Comparison of ENCODE assay signal across 8 cellular contexts in genomic region chr4:118981839-118982381, GRCh38.
DNase-seq lines count a peak whose midpoint lies in the region; ATAC-seq and TF ChIP-seq lines count a peak whose summit lies in the region.

No MANE protein-coding gene starts in this region.

- BruUV-seq in PC-3 (replicated peaks; lab: Mats Ljungman, UMichigan), result no TSS peak

- H3K36me3 ChIP-seq in PC-3 (ENCODE audit: low read depth, low read length) (no peaks in the 10 kb centered on the region), osteoblast (ENCODE audit: insufficient read depth, low read length) (no peaks in the 10 kb centered on the region), uterus (no peaks in the 10 kb centered on the region)

- no peaks in the 10 kb centered on the region for H3K9me3 Mint-ChIP-seq in activated T-helper 1 cell treated with anti-CD3 and anti-CD28 coated beads, Interleukin-12 subunit alpha, Interleukin-12 subunit beta, Interleukin-2, Interleukin-4 antibody, amounts not matched to agents 30 ng/mL and 10 ng/mL and 1 ng/mL, durations not matched to agents 14 hours and 24 hours and 36 hours

- H3K27me3 Mint-ChIP-seq in activated T-helper 1 cell treated with anti-CD3 and anti-CD28 coated beads, Interleukin-12 subunit alpha, Interleukin-12 subunit beta, Interleukin-2, Interleukin-4 antibody, amounts not matched to agents 30 ng/mL and 10 ng/mL and 1 ng/mL, durations not matched to agents 14 hours and 24 hours and 36 hours (ENCODE audit: insufficient read depth), result peaks cover 4% of the 10 kb centered on the region

- H4K20me1 ChIP-seq in PC-3 (ENCODE audit: low read length) (no peaks in the 10 kb centered on the region), osteoblast (ENCODE audit: insufficient read depth, low read length) (no peaks in the 10 kb centered on the region)

- TF ChIP-seq POLR2A in uterus (IDR thresholded peaks at IDR 0.05), result no peak

- no peaks in the 10 kb centered on the region for H3F3A ChIP-seq in PC-3 (ENCODE audit: low read length, unreplicated experiment)

- no peak overlapping the region for H3K27ac Mint-ChIP-seq in activated T-helper 1 cell treated with anti-CD3 and anti-CD28 coated beads, Interleukin-12 subunit alpha, Interleukin-12 subunit beta, Interleukin-2, Interleukin-4 antibody, amounts not matched to agents 30 ng/mL and 10 ng/mL and 1 ng/mL, durations not matched to agents 14 hours and 24 hours and 36 hours

- DNase-seq in Daoy (ENCODE audit: low read depth), result peak; percentile 58
- DNase-seq in HS-27A (ENCODE audit: low read depth), result peak; percentile 59
- peak; percentile 76 for DNase-seq in PC-3
- DNase-seq in activated T-helper 1 cell treated with anti-CD3 and anti-CD28 coated beads, Interleukin-12 subunit alpha, Interleukin-12 subunit beta, Interleukin-2, Interleukin-4 antibody, amounts not matched to agents 30 ng/mL and 10 ng/mL and 1 ng/mL, durations not matched to agents 14 hours and 24 hours and 36 hours (ENCODE audit: low spot score), result peak; percentile 20
- peak in 1 of 2 donors; percentile 71 for DNase-seq in foreskin keratinocyte
- DNase-seq in osteoblast (ENCODE audit: insufficient read length, low spot score, missing footprints), result peak; percentile 97
- DNase-seq in uterus, result peak; percentile 66 to 81

- H3K4me1 ChIP-seq in PC-3 (ENCODE audit: insufficient read depth, low read length), result peaks cover 9% of the 10 kb centered on the region
- H3K4me1 ChIP-seq in foreskin keratinocyte, result peaks cover 5% of the 10 kb centered on the region
- H3K4me1 ChIP-seq in osteoblast (ENCODE audit: insufficient read depth, low read length), result peaks cover 28% of the 10 kb centered on the region
- peaks cover 0 to 5% of the 10 kb centered on the region in 2 donors for H3K4me1 ChIP-seq in uterus

- no peak overlapping the region for H2AFZ ChIP-seq in PC-3 (ENCODE audit: low read length)
- H2AFZ ChIP-seq in osteoblast (ENCODE audit: low read length), result peak overlapping the region; percentile 16

- H3K4me3 ChIP-seq in PC-3 (ENCODE audit: low read length) (no peak overlapping the region), osteoblast (ENCODE audit: insufficient read depth, low read length) (no peak overlapping the region), uterus (no peak overlapping the region)

- no peaks in the 10 kb centered on the region for H3K4me1 Mint-ChIP-seq in activated T-helper 1 cell treated with anti-CD3 and anti-CD28 coated beads, Interleukin-12 subunit alpha, Interleukin-12 subunit beta, Interleukin-2, Interleukin-4 antibody, amounts not matched to agents 30 ng/mL and 10 ng/mL and 1 ng/mL, durations not matched to agents 14 hours and 24 hours and 36 hours (ENCODE audit: low read depth)

- no peak overlapping the region for H3K27ac ChIP-seq in PC-3 (ENCODE audit: low read length)
- peak overlapping the region; percentile 37 for H3K27ac ChIP-seq in foreskin keratinocyte
- H3K27ac ChIP-seq in osteoblast (ENCODE audit: low read depth, low read length), result peak overlapping the region; percentile 86
- peak overlapping the region; percentile 53 to 98 for H3K27ac ChIP-seq in uterus

- intact Hi-C loops in PC-3 (cut with micrococcal nuclease), result loop anchor here (1.0 to 10.0 kb wide), 3 partner anchors 103 to 510 kb away; no protein-coding TSS in a partner anchor
- intact Hi-C loops in activated T-helper 1 cell treated with anti-CD3 and anti-CD28 coated beads, Interleukin-12 subunit alpha, Interleukin-12 subunit beta, Interleukin-2, Interleukin-4 antibody, amounts not matched to agents 30 ng/mL and 10 ng/mL and 1 ng/mL, durations not matched to agents 14 hours and 24 hours and 36 hours (cut with micrococcal nuclease), result loop anchor here (1.0 to 10.0 kb wide), 5 partner anchors 60 to 646 kb away; partner anchors contain the start of genes PDE5A and USP53
- intact Hi-C loops in uterus (cut with DNase I; ENCODE audit: low total_unique reads), result loop anchor here (5.0 to 10.0 kb wide), 2 partner anchors 53 to 305 kb away; no protein-coding TSS in a partner anchor

- H3K9me2 ChIP-seq in PC-3 (replicated peaks; ENCODE audit: low read length), result no peaks in the 10 kb centered on the region

- no peak overlapping the region for H3K9ac ChIP-seq in PC-3 (ENCODE audit: low read length)

- CTCF ChIA-PET in PC-3 (lab: Charles Lee), result interaction anchor here (0.7 kb wide), 1 partner anchor 1141 kb away, joined by 3 read pairs; no protein-coding TSS in a partner anchor

- no peaks in the 10 kb centered on the region for H3K36me3 Mint-ChIP-seq in activated T-helper 1 cell treated with anti-CD3 and anti-CD28 coated beads, Interleukin-12 subunit alpha, Interleukin-12 subunit beta, Interleukin-2, Interleukin-4 antibody, amounts not matched to agents 30 ng/mL and 10 ng/mL and 1 ng/mL, durations not matched to agents 14 hours and 24 hours and 36 hours (ENCODE audit: low read depth)

- H3K4me2 ChIP-seq in PC-3 (ENCODE audit: low read length), result no peak overlapping the region
- H3K4me2 ChIP-seq in osteoblast (ENCODE audit: insufficient read depth, low read length), result peak overlapping the region; percentile 54

- TF ChIP-seq CTCF in PC-3 (conservative IDR thresholded peaks at IDR 0.05; ENCODE audit: low read depth, low read length) (peak; percentile 84), foreskin keratinocyte (conservative IDR thresholded peaks at IDR 0.05) (peak; percentile 95), osteoblast (IDR thresholded peaks at IDR 0.05; ENCODE audit: extremely low read depth, low read depth, low read length) (peak; percentile 87), uterus (IDR thresholded peaks at IDR 0.05) (peak; percentile 84 to 92 (median 90))

- H3K27me3 ChIP-seq in PC-3 (ENCODE audit: low read length), result no peaks in the 10 kb centered on the region
- no peaks in the 10 kb centered on the region for H3K27me3 ChIP-seq in foreskin keratinocyte
- no peaks in the 10 kb centered on the region for H3K27me3 ChIP-seq in osteoblast (ENCODE audit: insufficient read depth, low read length)
- no peaks in the 10 kb centered on the region for H3K27me3 ChIP-seq in uterus

- ATAC-seq in GM21381 (IDR thresholded peaks at IDR 0.05; ENCODE audit: unreplicated experiment) (peak; percentile 90), PC-3 (peak; percentile 76), foreskin keratinocyte (peak; percentile 86)

- H3K9me3 ChIP-seq in PC-3 (ENCODE audit: low read length) (no peaks in the 10 kb centered on the region), osteoblast (ENCODE audit: low read depth, low read length) (no peaks in the 10 kb centered on the region), uterus (no peaks in the 10 kb centered on the region)

- POLR2A ChIA-PET in PC-3 (lab: Charles Lee; ENCODE audit: unreplicated experiment), result no interaction called here

- H3K79me2 ChIP-seq in PC-3 (ENCODE audit: low read length) (no peaks in the 10 kb centered on the region), osteoblast (ENCODE audit: insufficient read depth, low read length) (no peaks in the 10 kb centered on the region)

- no peak overlapping the region for H3K4me3 Mint-ChIP-seq in activated T-helper 1 cell treated with anti-CD3 and anti-CD28 coated beads, Interleukin-12 subunit alpha, Interleukin-12 subunit beta, Interleukin-2, Interleukin-4 antibody, amounts not matched to agents 30 ng/mL and 10 ng/mL and 1 ng/mL, durations not matched to agents 14 hours and 24 hours and 36 hours
